In genomic region chr7:37354661-37355131, GRCh38 we compare ENCODE assay signal across 8 cellular contexts.
DNase-seq lines count a peak whose midpoint lies in the region; ATAC-seq and TF ChIP-seq lines count a peak whose summit lies in the region.

No MANE protein-coding gene starts in this region.

- DNase-seq in SIG-M5 (lab: John Stamatoyannopoulos, UW) (peak; percentile 90), astrocyte of the spinal cord (ENCODE audit: low read depth, low spot score) (peak; percentile 6), left colon (peak; percentile 35 to 55), NCI-H1105 treated with DMSO at 0.1 percent for 48 hours (lab: John Stamatoyannopoulos, UW) (no peak), DMS53 treated with DMSO at 0.1 percent for 48 hours (lab: John Stamatoyannopoulos, UW; ENCODE audit: unreplicated experiment) (no peak), DMS79 (lab: John Stamatoyannopoulos, UW) (no peak)
- peak; percentile 47 to 58 for DNase-seq in stimulated activated CD4-positive, alpha-beta T cell treated with anti-CD3 and anti-CD28 coated beads, Interleukin-4, amount 100 ng/mL, for 48 hours (ENCODE audit: low read depth in 2 of 2)

- no peak overlapping the region for H3K4me3 ChIP-seq in astrocyte of the spinal cord (ENCODE audit: low read depth, low read length)

- TF ChIP-seq CTCF in astrocyte of the spinal cord (IDR thresholded peaks at IDR 0.05; ENCODE audit: low read depth, low read length), result no peak

- intact Hi-C loops in left colon (cut with DNase I, micrococcal nuclease), result no loop called here

- in situ Hi-C loops in astrocyte of the spinal cord (cut with HindIII; ENCODE audit: low sequenced_read_pairs), result no loop called here

- peak; percentile 64 for ATAC-seq in GM21717 (IDR thresholded peaks at IDR 0.05; ENCODE audit: unreplicated experiment)
- ATAC-seq in left colon, result no peak

Comparison
In these comparisons a context has a peak if more than half of its experiments do, and no peak if none do; other contexts are left out.
1. DNase-seq: peak in SIG-M5 (single experiment), astrocyte of the spinal cord (single experiment), left colon (2 of 2) and stimulated activated CD4-positive, alpha-beta T cell treated with anti-CD3 and anti-CD28 coated beads, Interleukin-4, amount 100 ng/mL, for 48 hours (2 of 2); none in NCI-H1105 treated with DMSO at 0.1 percent for 48 hours (single experiment), DMS53 treated with DMSO at 0.1 percent for 48 hours (single experiment) and DMS79 (single experiment).